8 cellular contexts compared by ENCODE assay signal in genomic region chr15:41501191-41501917, GRCh38. TPM values are rescaled to one million over a fixed set of nuclear protein-coding genes. Genes with fewer than 3 reads are reported as not detected.
A peak's percentile ranks its signal among the peaks of the same experiment; 100 is the strongest.
DNase-seq lines count a peak whose midpoint lies in the region; ATAC-seq and TF ChIP-seq lines count a peak whose summit lies in the region.

No MANE protein-coding gene starts in this region.

- no peak overlapping the region for H4K91ac ChIP-seq in neuronal stem cell (ENCODE audit: low read depth, low read length, poor library complexity)

- H3K4me3 ChIP-seq in GM06990 (replicated peaks; ENCODE audit: low read depth, low read length) (no peak overlapping the region; the same call in 1 of the 2 replicates), SK-N-MC (peak overlapping the region; percentile 58), neuronal stem cell (ENCODE audit: low read length in 2 of 2) (peak overlapping the region; percentile 3 to 46)

- H2BK12ac ChIP-seq in neuronal stem cell (ENCODE audit: low read length) = peak overlapping the region; percentile 99

- no peaks in the 10 kb centered on the region for H3K36me3 ChIP-seq in GM06990 (ENCODE audit: control insufficient read depth, insufficient read depth, low read length)
- H3K36me3 ChIP-seq in SK-N-MC (ENCODE audit: insufficient read depth, low read length) = no peaks in the 10 kb centered on the region
- H3K36me3 ChIP-seq in neuronal stem cell (replicated peaks in 1 of 2; ENCODE audit: control insufficient read depth in 2 of 2, insufficient read depth in 2 of 2, low read length in 2 of 2) = no peaks in the 10 kb centered on the region

- peak overlapping the region; percentile 89 for H3K18ac ChIP-seq in neuronal stem cell (ENCODE audit: low read length)

- peaks cover 1% of the 10 kb centered on the region for H3K79me1 ChIP-seq in neuronal stem cell (ENCODE audit: low read depth, low read length)

- H3K4ac ChIP-seq in neuronal stem cell (ENCODE audit: low read length) = no peak overlapping the region

- H3K27ac ChIP-seq in SK-N-MC (no peak overlapping the region), neuronal stem cell (replicated peaks; ENCODE audit: low read length) (no peak overlapping the region)

- peak overlapping the region; percentile 51 for H3K4me3 Mint-ChIP-seq in endothelial cell (ENCODE audit: unreplicated experiment)

- H3K9me3 ChIP-seq in SK-N-MC (ENCODE audit: low read depth, low read length) = no peaks in the 10 kb centered on the region
- H3K9me3 ChIP-seq in neuronal stem cell (replicated peaks in 1 of 2; ENCODE audit: control insufficient read depth in 2 of 2, insufficient read depth in 1 of 2, low read depth in 1 of 2, low read length in 2 of 2) = peaks cover 0 to 5% of the 10 kb centered on the region in 2 donors

- TF ChIP-seq CTCF in GM06990 (IDR thresholded peaks at IDR 0.05; ENCODE audit: insufficient read depth, low read length, poor library complexity, severe bottlenecking) (no peak), endothelial cell (IDR thresholded peaks at IDR 0.05; ENCODE audit: unreplicated experiment) (no peak)

- peaks cover 4% of the 10 kb centered on the region for H3K27me3 ChIP-seq in GM06990 (replicated peaks; ENCODE audit: control insufficient read depth, insufficient read depth, low read length)
- peaks cover 34 to 97% (median 92%) of the 10 kb centered on the region in 3 experiments for H3K27me3 ChIP-seq in neuronal stem cell (ENCODE audit: control insufficient read depth in 3 of 3, insufficient read depth in 3 of 3, low read depth in 1 of 3, low read length in 3 of 3)

- no peak overlapping the region for H2BK120ac ChIP-seq in neuronal stem cell (ENCODE audit: low read depth, low read length)

- H3K9ac ChIP-seq in SK-N-MC (ENCODE audit: insufficient read length) = no peak overlapping the region
- peak overlapping the region; percentile 68 for H3K9ac ChIP-seq in neuronal stem cell (ENCODE audit: low read depth, low read length, poor library complexity)

- WGBS in neuronal stem cell (ENCODE audit: extremely low coverage in 2 of 2, insufficient read length in 2 of 2, insufficient replicate concordance in 1 of 2), 2 donors = no CpG with 5 or more reads among the region's 56 CpGs

- H2AK5ac ChIP-seq in neuronal stem cell (ENCODE audit: low read depth, low read length) = peak overlapping the region; percentile 33

- peak overlapping the region; percentile 15 for H3K14ac ChIP-seq in neuronal stem cell (ENCODE audit: low read length)

- DNase-seq in GM06990 (ENCODE audit: extremely low read depth, insufficient read length) (peak; percentile 40), SK-N-MC (ENCODE audit: low read depth, low spot score) (no peak), endothelial cell (ENCODE audit: low spot score) (peak; percentile 34), neuronal stem cell (ENCODE audit: low spot score) (peak; percentile 26), GDM1 (lab: John Stamatoyannopoulos, UW) (no peak)
- no peak for DNase-seq in central memory CD4-positive, alpha-beta T cell

- H3K9me3 Mint-ChIP-seq in endothelial cell (ENCODE audit: unreplicated experiment) = no peaks in the 10 kb centered on the region

- no peak for ATAC-seq in GM21619 (IDR thresholded peaks at IDR 0.05; ENCODE audit: unreplicated experiment)
- ATAC-seq in GM18502 (IDR thresholded peaks at IDR 0.05; ENCODE audit: poor library complexity, unreplicated experiment) = no peak

- H4K8ac ChIP-seq in neuronal stem cell (ENCODE audit: low read depth, low read length) = no peak overlapping the region

- peak overlapping the region; percentile 92 for H3K23ac ChIP-seq in neuronal stem cell (ENCODE audit: low read depth, low read length, poor library complexity)

- H3K27ac Mint-ChIP-seq in endothelial cell (ENCODE audit: unreplicated experiment) = no peak overlapping the region

- peaks cover 34% of the 10 kb centered on the region for H3K27me3 Mint-ChIP-seq in endothelial cell (ENCODE audit: unreplicated experiment)

- peak overlapping the region; percentile 88 for H2AFZ ChIP-seq in neuronal stem cell (ENCODE audit: low read length)

- H3K4me1 Mint-ChIP-seq in endothelial cell (ENCODE audit: unreplicated experiment) = peaks cover 9% of the 10 kb centered on the region

- no peaks in the 10 kb centered on the region for H3K36me3 Mint-ChIP-seq in endothelial cell (ENCODE audit: low read depth, unreplicated experiment)

- no peak overlapping the region for H2BK5ac ChIP-seq in neuronal stem cell (ENCODE audit: low read length)

- H3K4me1 ChIP-seq in neuronal stem cell (ENCODE audit: control insufficient read depth in 2 of 2, insufficient read depth in 1 of 2, low read depth in 1 of 2, low read length in 2 of 2) = peaks cover 3 to 16% of the 10 kb centered on the region in 2 donors

- H2BK15ac ChIP-seq in neuronal stem cell (ENCODE audit: low read length) = peak overlapping the region; percentile 63

- H3K4me2 ChIP-seq in neuronal stem cell (ENCODE audit: insufficient read depth, low read length, poor library complexity, severe bottlenecking) = peak overlapping the region; percentile 48

RNA-seq across cellular contexts. Expression of gene ITPKA, which starts 7.7 kb away (rescaled TPM):
- total RNA-seq in endothelial cell (ENCODE audit: unreplicated experiment) = 4.2 TPM
- 0.46 TPM for polyA plus RNA-seq in neuronal stem cell (2013, experiment 1 of 2)
- polyA plus RNA-seq in neuronal stem cell (2013, experiment 2 of 2) = 0.47 TPM

RNA-seq across cellular contexts. Expression of gene LTK, which starts 12.3 kb away (rescaled TPM):
- 25.7 TPM for total RNA-seq in endothelial cell (ENCODE audit: unreplicated experiment)
- 0.03 TPM for polyA plus RNA-seq in neuronal stem cell (2013, experiment 1 of 2)
- 0.06 TPM for polyA plus RNA-seq in neuronal stem cell (2013, experiment 2 of 2)

RNA-seq across cellular contexts. Expression of gene RPAP1, which starts 42.7 kb away (rescaled TPM):
- 41.2 TPM for total RNA-seq in endothelial cell (ENCODE audit: unreplicated experiment)
- 21.6 TPM for polyA plus RNA-seq in neuronal stem cell (2013, experiment 1 of 2)
- 20.4 TPM for polyA plus RNA-seq in neuronal stem cell (2013, experiment 2 of 2)

RNA-seq across cellular contexts. Expression of gene TYRO3, which starts 57.7 kb away (rescaled TPM):
- 115 TPM for total RNA-seq in endothelial cell (ENCODE audit: unreplicated experiment)
- 121 TPM for polyA plus RNA-seq in neuronal stem cell (2013, experiment 1 of 2)
- polyA plus RNA-seq in neuronal stem cell (2013, experiment 2 of 2) = 118 TPM

Comparison
In these comparisons a context has a peak if more than half of its experiments do, and no peak if none do; other contexts are left out.
1. DNase-seq: peak in GM06990 (single experiment), endothelial cell (single experiment) and neuronal stem cell (single experiment); none in SK-N-MC (single experiment), GDM1 (single experiment) and central memory CD4-positive, alpha-beta T cell (single experiment).